In genomic region chr6:3294396-3294795, GRCh38 we compare ENCODE assay signal across 1 cellular context.
TF ChIP-seq lines count a peak whose summit lies in the region.

No MANE protein-coding gene starts in this region.

TF ChIP-seq in HepG2, 621 proteins besides CTCF, POLR2A, EP300 and RAD21 (continued from another document):
- TF ChIP-seq ARID5B (CRISPR knock-in tag; IDR thresholded peaks at IDR 0.05) (no peak), RNF2 (conservative IDR thresholded peaks at IDR 0.05; ENCODE audit: low read depth) (no peak), ATF1 (CRISPR knock-in tag; IDR thresholded peaks at IDR 0.05) (no peak)
